ENCODE assay signal across 25 cellular contexts in genomic region chr3:186757686-186758220, GRCh38. TPM values are rescaled to one million over a fixed set of nuclear protein-coding genes. Genes with fewer than 3 reads are reported as not detected.
"Had no signal": no experiment of that assay in that cellular context is flagged by ENCODE, and none has a peak within 500 bp of the region (broad histone marks: within the 10 kb centered on the region; RNA-seq: fewer than 3 reads in every experiment).

No MANE protein-coding gene starts in this region.

- H3K27me3 Mint-ChIP-seq: activated CD8-positive, alpha-beta T cell treated with anti-CD3 and anti-CD28 coated beads for 36 hours; activated naive CD8-positive, alpha-beta T cell treated with anti-CD3 and anti-CD28 coated beads, Interleukin-2, amount 10 ng/mL, durations not matched to agents 7 days and 5 days had no signal

- H3K4me3 Mint-ChIP-seq: activated CD4-positive, alpha-beta T cell treated with anti-CD3 and anti-CD28 coated beads for 36 hours; activated CD8-positive, alpha-beta T cell treated with anti-CD3 and anti-CD28 coated beads for 36 hours; activated naive CD8-positive, alpha-beta T cell treated with anti-CD3 and anti-CD28 coated beads, Interleukin-2, amount 10 ng/mL, durations not matched to agents 7 days and 5 days had no signal

- H3K36me3 ChIP-seq: breast epithelium had no signal

- H3K36me3 Mint-ChIP-seq: activated naive CD8-positive, alpha-beta T cell treated with anti-CD3 and anti-CD28 coated beads, Interleukin-2, amount 10 ng/mL, durations not matched to agents 7 days and 5 days had no signal

- H3K4me3 ChIP-seq: breast epithelium had no signal

- H3K9ac ChIP-seq: SK-N-SH had no signal

- H3K27ac ChIP-seq: breast epithelium, VCaP had no signal

- H3K27me3 ChIP-seq: breast epithelium had no signal

- DNase-seq: activated CD4-positive, alpha-beta T cell treated with anti-CD3 and anti-CD28 coated beads for 36 hours; activated CD4-positive, alpha-beta T cell treated with anti-CD3 and anti-CD28 coated beads, Interleukin-2, amount 50 U/mL, for 1 hour; activated CD8-positive, alpha-beta memory T cell treated with anti-CD3 and anti-CD28 coated beads, Interleukin-2, amount 50 U/mL, for 48 hours; activated CD8-positive, alpha-beta T cell treated with anti-CD3 and anti-CD28 coated beads for 36 hours; activated naive CD4-positive, alpha-beta T cell treated with anti-CD3 and anti-CD28 coated beads, Interleukin-2, amount 50 U/mL, for 16 hours; activated naive CD8-positive, alpha-beta T cell treated with anti-CD3 and anti-CD28 coated beads, Interleukin-2, amount 10 ng/mL, durations not matched to agents 7 days and 5 days; activated T-cell treated with anti-CD3 and anti-CD28 coated beads, Interleukin-2, amount 50 U/mL, for 1 hour; aorta; KG1; NCI-H1048; NCI-H146; NCI-H187 treated with DMSO at 0.1 percent for 48 hours; NCI-H2081 treated with DMSO at 0.1 percent for 48 hours; NCI-H2227 treated with DMSO at 0.1 percent for 48 hours; NCI-H446 treated with DMSO at 0.1 percent for 48 hours; NCI-H526 treated with DMSO at 0.1 percent for 48 hours; SK-N-SH; T-helper 1 cell had no signal

- H3K4me1 ChIP-seq: breast epithelium had no signal

- ATAC-seq: activated CD4-positive, alpha-beta T cell treated with anti-CD3 and anti-CD28 coated beads for 36 hours; activated CD8-positive, alpha-beta T cell treated with anti-CD3 and anti-CD28 coated beads for 36 hours; Right ventricle myocardium inferior had no signal

- H3K9me2 ChIP-seq: SK-N-SH had no signal

- H3K27ac Mint-ChIP-seq: activated CD4-positive, alpha-beta T cell treated with anti-CD3 and anti-CD28 coated beads for 36 hours; activated CD8-positive, alpha-beta T cell treated with anti-CD3 and anti-CD28 coated beads for 36 hours; activated naive CD8-positive, alpha-beta T cell treated with anti-CD3 and anti-CD28 coated beads, Interleukin-2, amount 10 ng/mL, durations not matched to agents 7 days and 5 days had no signal

- H3K9me3 ChIP-seq: breast epithelium, SK-N-SH had no signal

- H3K9me3 Mint-ChIP-seq: activated CD8-positive, alpha-beta T cell treated with anti-CD3 and anti-CD28 coated beads for 36 hours; activated naive CD8-positive, alpha-beta T cell treated with anti-CD3 and anti-CD28 coated beads, Interleukin-2, amount 10 ng/mL, durations not matched to agents 7 days and 5 days had no signal

- H3K4me2 ChIP-seq: SK-N-SH had no signal

RNA-seq across cellular contexts. Expression of gene KNG1, which starts 40.6 kb away (rescaled TPM):
- total RNA-seq: activated CD4-positive, alpha-beta T cell treated with anti-CD3 and anti-CD28 coated beads for 36 hours; activated CD8-positive, alpha-beta T cell treated with anti-CD3 and anti-CD28 coated beads for 36 hours; activated naive CD8-positive, alpha-beta T cell treated with anti-CD3 and anti-CD28 coated beads, Interleukin-2, amount 10 ng/mL, durations not matched to agents 7 days and 5 days; aorta; LHCN-M2; M059J; RPMI7951; T-helper 2 cell treated with Interferon-gamma antibody and Interleukin-4, amounts not matched to agents 100 ng/mL and 5 ng/mL, for 36 hours had no signal
- polyA plus RNA-seq: aorta, SK-N-SH had no signal
